Comparison of ENCODE assay signal across 1 cellular context in genomic region chr20:57400821-57401564, GRCh38.
TF ChIP-seq lines count a peak whose summit lies in the region.

No MANE protein-coding gene starts in this region.

TF ChIP-seq in GM23338, 12 proteins besides CTCF, POLR2A, EP300 and RAD21 (continued from another document):
- TF ChIP-seq ZNF462 (CRISPR knock-in tag; IDR thresholded peaks at IDR 0.05) (no peak), STAT1 (IDR thresholded peaks at IDR 0.05; ENCODE audit: unreplicated experiment) (no peak), CREB1 (CRISPR knock-in tag; IDR thresholded peaks at IDR 0.05; ENCODE audit: low read depth) (no peak), JUNB (IDR thresholded peaks at IDR 0.05; ENCODE audit: unreplicated experiment) (no peak), NANOG (IDR thresholded peaks at IDR 0.05; ENCODE audit: borderline replicate concordance) (no peak), EZH2 (IDR thresholded peaks at IDR 0.05; ENCODE audit: low read depth, unreplicated experiment) (no peak)
- TF ChIP-seq, protein P1, sequence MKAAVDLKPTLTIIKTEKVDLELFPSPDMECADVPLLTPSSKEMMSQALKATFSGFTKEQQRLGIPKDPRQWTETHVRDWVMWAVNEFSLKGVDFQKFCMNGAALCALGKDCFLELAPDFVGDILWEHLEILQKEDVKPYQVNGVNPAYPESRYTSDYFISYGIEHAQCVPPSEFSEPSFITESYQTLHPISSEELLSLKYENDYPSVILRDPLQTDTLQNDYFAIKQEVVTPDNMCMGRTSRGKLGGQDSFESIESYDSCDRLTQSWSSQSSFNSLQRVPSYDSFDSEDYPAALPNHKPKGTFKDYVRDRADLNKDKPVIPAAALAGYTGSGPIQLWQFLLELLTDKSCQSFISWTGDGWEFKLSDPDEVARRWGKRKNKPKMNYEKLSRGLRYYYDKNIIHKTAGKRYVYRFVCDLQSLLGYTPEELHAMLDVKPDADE (IDR thresholded peaks at IDR 0.05) = no peak
- TF ChIP-seq, protein P2, sequence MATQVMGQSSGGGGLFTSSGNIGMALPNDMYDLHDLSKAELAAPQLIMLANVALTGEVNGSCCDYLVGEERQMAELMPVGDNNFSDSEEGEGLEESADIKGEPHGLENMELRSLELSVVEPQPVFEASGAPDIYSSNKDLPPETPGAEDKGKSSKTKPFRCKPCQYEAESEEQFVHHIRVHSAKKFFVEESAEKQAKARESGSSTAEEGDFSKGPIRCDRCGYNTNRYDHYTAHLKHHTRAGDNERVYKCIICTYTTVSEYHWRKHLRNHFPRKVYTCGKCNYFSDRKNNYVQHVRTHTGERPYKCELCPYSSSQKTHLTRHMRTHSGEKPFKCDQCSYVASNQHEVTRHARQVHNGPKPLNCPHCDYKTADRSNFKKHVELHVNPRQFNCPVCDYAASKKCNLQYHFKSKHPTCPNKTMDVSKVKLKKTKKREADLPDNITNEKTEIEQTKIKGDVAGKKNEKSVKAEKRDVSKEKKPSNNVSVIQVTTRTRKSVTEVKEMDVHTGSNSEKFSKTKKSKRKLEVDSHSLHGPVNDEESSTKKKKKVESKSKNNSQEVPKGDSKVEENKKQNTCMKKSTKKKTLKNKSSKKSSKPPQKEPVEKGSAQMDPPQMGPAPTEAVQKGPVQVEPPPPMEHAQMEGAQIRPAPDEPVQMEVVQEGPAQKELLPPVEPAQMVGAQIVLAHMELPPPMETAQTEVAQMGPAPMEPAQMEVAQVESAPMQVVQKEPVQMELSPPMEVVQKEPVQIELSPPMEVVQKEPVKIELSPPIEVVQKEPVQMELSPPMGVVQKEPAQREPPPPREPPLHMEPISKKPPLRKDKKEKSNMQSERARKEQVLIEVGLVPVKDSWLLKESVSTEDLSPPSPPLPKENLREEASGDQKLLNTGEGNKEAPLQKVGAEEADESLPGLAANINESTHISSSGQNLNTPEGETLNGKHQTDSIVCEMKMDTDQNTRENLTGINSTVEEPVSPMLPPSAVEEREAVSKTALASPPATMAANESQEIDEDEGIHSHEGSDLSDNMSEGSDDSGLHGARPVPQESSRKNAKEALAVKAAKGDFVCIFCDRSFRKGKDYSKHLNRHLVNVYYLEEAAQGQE (IDR thresholded peaks at IDR 0.05; ENCODE audit: unreplicated experiment) = no peak
